ENCODE assay signal across 22 cellular contexts in the genomic region with DNA sequence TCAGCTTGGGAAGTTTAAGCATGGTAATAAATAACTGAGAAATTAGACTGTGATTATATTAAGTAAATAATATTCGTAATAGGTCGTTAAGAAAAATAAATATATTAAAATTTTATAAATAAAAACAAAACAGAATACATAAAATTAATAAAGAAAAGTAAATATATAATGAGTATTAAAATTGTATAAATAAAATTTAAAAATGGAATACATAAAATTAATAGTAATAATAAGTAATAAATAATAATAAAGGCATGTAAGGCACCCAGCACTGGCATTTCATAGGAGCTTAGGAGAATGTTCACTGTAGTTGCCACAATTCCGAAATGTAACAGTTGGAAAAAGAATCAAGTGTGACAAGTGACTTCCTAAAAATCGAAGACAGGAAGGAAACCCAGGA. TPM values are rescaled to one million over a fixed set of nuclear protein-coding genes. Genes with fewer than 3 reads are reported as not detected.
DNase-seq lines count a peak whose midpoint lies in the region; ATAC-seq, FAIRE-seq and TF ChIP-seq lines count a peak whose summit lies in the region.
"Had no signal": no experiment of that assay in that cellular context is flagged by ENCODE, and none has a peak within 500 bp of the region (broad histone marks: within the 10 kb centered on the region; RNA-seq: fewer than 3 reads in every experiment).

No MANE protein-coding gene starts in this region.

- H3K79me2 ChIP-seq in keratinocyte (ENCODE audit: control insufficient read depth, insufficient read depth, low read length) (peaks cover 23% of the 10 kb centered on the region), smooth muscle cell (ENCODE audit: low read depth) (peaks cover 6% of the 10 kb centered on the region)

- H3K9me3 ChIP-seq in keratinocyte (ENCODE audit: control insufficient read depth, low read depth, low read length) (no peaks in the 10 kb centered on the region), smooth muscle cell (replicated peaks; ENCODE audit: low read depth) (no peaks in the 10 kb centered on the region), upper lobe of left lung (no peaks in the 10 kb centered on the region)
- H3K9me3 ChIP-seq: esophagus muscularis mucosa, heart left ventricle, ovary, spleen had no signal

- TF ChIP-seq POLR2A in upper lobe of left lung (IDR thresholded peaks at IDR 0.05) = no peak

- BruUV-seq in Calu3 (replicated peaks; lab: Mats Ljungman, UMichigan) = TSS peak; percentile 44

- peak overlapping the region; percentile 92 for H3K27ac Mint-ChIP-seq in Calu3 (ENCODE audit: unreplicated experiment)
- no peak overlapping the region for H3K27ac Mint-ChIP-seq in osteocyte (ENCODE audit: unreplicated experiment)
- H3K27ac Mint-ChIP-seq: activated CD4-positive, alpha-beta T cell treated with anti-CD3 and anti-CD28 coated beads, Interleukin-2, amount 10 ng/mL, durations not matched to agents 24 days and 14 days; activated naive CD4-positive, alpha-beta T cell treated with anti-CD3 and anti-CD28 coated beads for 36 hours; stimulated activated memory B cell treated with anti-CD40 and anti-IgM and Interleukin-4, amounts not matched to agents 10 μg/mL and 1 μg/mL and 100 μg/mL, for 72 hours had no signal

- H3K9me3 Mint-ChIP-seq in Calu3 (ENCODE audit: low read depth, unreplicated experiment) (no peaks in the 10 kb centered on the region), osteocyte (ENCODE audit: unreplicated experiment) (no peaks in the 10 kb centered on the region)
- H3K9me3 Mint-ChIP-seq: activated CD4-positive, alpha-beta T cell treated with anti-CD3 and anti-CD28 coated beads, Interleukin-2, amount 10 ng/mL, durations not matched to agents 24 days and 14 days; activated naive CD4-positive, alpha-beta T cell treated with anti-CD3 and anti-CD28 coated beads for 36 hours; stimulated activated memory B cell treated with anti-CD40 and anti-IgM and Interleukin-4, amounts not matched to agents 10 μg/mL and 1 μg/mL and 100 μg/mL, for 72 hours had no signal

- no peak for DNase-seq in Calu3
- no peak for DNase-seq in keratinocyte (ENCODE audit: low read depth, low spot score)
- no peak for DNase-seq in smooth muscle cell (lab: John Stamatoyannopoulos, UW; ENCODE audit: unreplicated experiment)
- DNase-seq in upper lobe of left lung = no peak
- DNase-seq in osteocyte (ENCODE audit: extremely low spot score, unreplicated experiment) = no peak
- DNase-seq in C1 segment of cervical spinal cord (lab: John Stamatoyannopoulos, UW) = no peak
- DNase-seq: activated CD4-positive, alpha-beta T cell treated with anti-CD3 and anti-CD28 coated beads, Interleukin-2, amount 10 ng/mL, durations not matched to agents 24 days and 14 days; activated naive CD4-positive, alpha-beta T cell treated with anti-CD3 and anti-CD28 coated beads for 36 hours; activated T-cell treated with anti-CD3 and anti-CD28 coated beads for 4 hours; AML-193; GF-D8; heart left ventricle; midbrain; NCI-H1417 treated with DMSO at 0.1 percent for 48 hours; NCI-H345; ovary; spleen had no signal

- H3K27me3 Mint-ChIP-seq in Calu3 (ENCODE audit: unreplicated experiment) (no peaks in the 10 kb centered on the region), osteocyte (ENCODE audit: unreplicated experiment) (peaks cover 3% of the 10 kb centered on the region)

- no peaks in the 10 kb centered on the region for H3K9me1 ChIP-seq in keratinocyte (ENCODE audit: control insufficient read depth, extremely low read depth, insufficient read depth, low read length)

- peaks cover 4 to 7% of the 10 kb centered on the region in 2 experiments for H3K36me3 ChIP-seq in keratinocyte (ENCODE audit: control insufficient read depth in 2 of 2, extremely low read depth in 1 of 2, insufficient read depth in 2 of 2, low read length in 2 of 2)
- H3K36me3 ChIP-seq in smooth muscle cell (ENCODE audit: low read depth) = no peaks in the 10 kb centered on the region
- peaks cover 0 to 3% (median 0%) of the 10 kb centered on the region in 4 donors for H3K36me3 ChIP-seq in upper lobe of left lung
- H3K36me3 ChIP-seq: esophagus muscularis mucosa, heart left ventricle, ovary, spleen had no signal

- H3K9ac ChIP-seq in keratinocyte (ENCODE audit: control insufficient read depth, extremely low read depth, insufficient read depth, low read length) = no peak overlapping the region
- H3K9ac ChIP-seq in smooth muscle cell (ENCODE audit: low read depth) = no peak overlapping the region

- peaks cover 3% of the 10 kb centered on the region for H3F3A ChIP-seq in smooth muscle cell (ENCODE audit: low read depth)

- peaks cover 24% of the 10 kb centered on the region for H3K4me1 ChIP-seq in keratinocyte (ENCODE audit: control insufficient read depth, extremely low read depth, insufficient read depth, low read length)
- H3K4me1 ChIP-seq in smooth muscle cell (ENCODE audit: low read depth) = peaks cover 17% of the 10 kb centered on the region
- peaks cover 10 to 30% (median 18%) of the 10 kb centered on the region in 4 donors for H3K4me1 ChIP-seq in upper lobe of left lung

- no peak for TF ChIP-seq EP300 in upper lobe of left lung (IDR thresholded peaks at IDR 0.05)

- H3K4me3 Mint-ChIP-seq in Calu3 (ENCODE audit: low read depth, unreplicated experiment) (peak overlapping the region; percentile 58), osteocyte (ENCODE audit: unreplicated experiment) (no peak overlapping the region)
- H3K4me3 Mint-ChIP-seq: activated CD4-positive, alpha-beta T cell treated with anti-CD3 and anti-CD28 coated beads, Interleukin-2, amount 10 ng/mL, durations not matched to agents 24 days and 14 days; activated naive CD4-positive, alpha-beta T cell treated with anti-CD3 and anti-CD28 coated beads for 36 hours; stimulated activated memory B cell treated with anti-CD40 and anti-IgM and Interleukin-4, amounts not matched to agents 10 μg/mL and 1 μg/mL and 100 μg/mL, for 72 hours had no signal

- peak overlapping the region; percentile 87 for H3K27ac ChIP-seq in VCaP
- H3K27ac ChIP-seq in keratinocyte (ENCODE audit: control insufficient read depth, insufficient read depth, low read length) = peak overlapping the region; percentile 63
- H3K27ac ChIP-seq in smooth muscle cell (ENCODE audit: low read depth) = peak overlapping the region; percentile 76
- no peak overlapping the region for H3K27ac ChIP-seq in upper lobe of left lung
- H3K27ac ChIP-seq: ovary, spleen had no signal

- WGBS in smooth muscle cell (ENCODE audit: low lambda C conversion rate) = 88% methylated on average over 4 of the region's 4 CpGs
- 52 to 61% methylated on average over 4 of the region's 4 CpGs for WGBS in upper lobe of left lung, 2 donors

- no peak for FAIRE-seq in keratinocyte (lab: Jason Lieb, UNC)
- FAIRE-seq: GM12892 had no signal

- no peak for ATAC-seq in GM21717 (IDR thresholded peaks at IDR 0.05; ENCODE audit: unreplicated experiment)
- ATAC-seq in upper lobe of left lung (ENCODE audit: low FRiP score in 2 of 2) = no peak
- ATAC-seq: stimulated activated memory B cell treated with anti-CD40 and anti-IgM and Interleukin-4, amounts not matched to agents 10 μg/mL and 1 μg/mL and 100 μg/mL, for 72 hours had no signal

- H3K4me2 ChIP-seq in keratinocyte (ENCODE audit: control insufficient read depth, extremely low read depth, insufficient read depth, low read depth, low read length) (peak overlapping the region; percentile 56), smooth muscle cell (peak overlapping the region; percentile 62)

- no peak overlapping the region for H2AFZ ChIP-seq in keratinocyte (ENCODE audit: control insufficient read depth, low read length)
- H2AFZ ChIP-seq in smooth muscle cell (ENCODE audit: low read depth) = no peak overlapping the region

- dilution Hi-C loops in keratinocyte (cut with MboI; ENCODE audit: extremely low pct_ligation_motif_present, low sequenced_read_pairs) = no loop called here

- intact Hi-C loops in Calu3 (cut with micrococcal nuclease; ENCODE audit: unreplicated experiment) = loop anchor here (2.0 kb wide), 2 partner anchors 22 to 48 kb away; partner anchors contain the start of gene TMEM51

- H3K4me1 Mint-ChIP-seq in Calu3 (ENCODE audit: low read depth, unreplicated experiment) (peaks cover 76% of the 10 kb centered on the region), osteocyte (ENCODE audit: unreplicated experiment) (peaks cover 14% of the 10 kb centered on the region)
- H3K4me1 Mint-ChIP-seq: activated CD4-positive, alpha-beta T cell treated with anti-CD3 and anti-CD28 coated beads, Interleukin-2, amount 10 ng/mL, durations not matched to agents 24 days and 14 days; stimulated activated memory B cell treated with anti-CD40 and anti-IgM and Interleukin-4, amounts not matched to agents 10 μg/mL and 1 μg/mL and 100 μg/mL, for 72 hours had no signal

- H4K20me1 ChIP-seq in keratinocyte (ENCODE audit: control insufficient read depth, extremely low read depth, insufficient read depth, low read length) (peaks cover 8% of the 10 kb centered on the region), smooth muscle cell (ENCODE audit: low read depth) (peaks cover 42% of the 10 kb centered on the region)

- H3K27me3 ChIP-seq in keratinocyte (ENCODE audit: control insufficient read depth, extremely low read depth, insufficient read depth, low read length) = no peaks in the 10 kb centered on the region
- no peaks in the 10 kb centered on the region for H3K27me3 ChIP-seq in smooth muscle cell (ENCODE audit: low read depth)
- no peaks in the 10 kb centered on the region for H3K27me3 ChIP-seq in upper lobe of left lung
- H3K27me3 ChIP-seq: esophagus muscularis mucosa, heart left ventricle, ovary, spleen had no signal

- H3K36me3 Mint-ChIP-seq in Calu3 (ENCODE audit: insufficient read depth, unreplicated experiment) = peaks cover 59% of the 10 kb centered on the region
- H3K36me3 Mint-ChIP-seq in osteocyte (ENCODE audit: unreplicated experiment) = no peaks in the 10 kb centered on the region
- H3K36me3 Mint-ChIP-seq: stimulated activated memory B cell treated with anti-CD40 and anti-IgM and Interleukin-4, amounts not matched to agents 10 μg/mL and 1 μg/mL and 100 μg/mL, for 72 hours had no signal

- CTCF ChIA-PET in Calu3 (lab: Charles Lee) = interaction anchor here (1.3 to 2.5 kb wide), 3 partner anchors 12 to 49 kb away, joined by 5 to 19 read pairs (median 14); partner anchors contain the start of gene TMEM51

- no peak overlapping the region for H3K4me3 ChIP-seq in keratinocyte (ENCODE audit: control insufficient read depth in 2 of 3, extremely low read depth in 1 of 3, insufficient read depth in 2 of 3, low read depth in 1 of 3, low read length in 3 of 3)
- H3K4me3 ChIP-seq in smooth muscle cell = no peak overlapping the region
- no peak overlapping the region for H3K4me3 ChIP-seq in upper lobe of left lung
- H3K4me3 ChIP-seq: esophagus muscularis mucosa, heart left ventricle, ovary, spleen had no signal

- no peak for TF ChIP-seq CTCF in Calu3 (IDR thresholded peaks at IDR 0.05; ENCODE audit: unreplicated experiment)
- no peak for TF ChIP-seq CTCF in VCaP (conservative IDR thresholded peaks at IDR 0.05)
- no peak for TF ChIP-seq CTCF in keratinocyte (optimal IDR thresholded peaks at IDR 0.05 in 1 of 3, IDR thresholded peaks at IDR 0.05 in 1 of 3, conservative IDR thresholded peaks at IDR 0.05 in 1 of 3; ENCODE audit: extremely low read depth in 1 of 3, insufficient read depth in 2 of 3, low read length in 3 of 3)
- TF ChIP-seq CTCF in smooth muscle cell (IDR thresholded peaks at IDR 0.05; ENCODE audit: borderline replicate concordance, insufficient read depth, poor library complexity, severe bottlenecking) = no peak
- TF ChIP-seq CTCF in upper lobe of left lung (IDR thresholded peaks at IDR 0.05) = no peak
- TF ChIP-seq CTCF in osteocyte (IDR thresholded peaks at IDR 0.05) = no peak

RNA-seq across cellular contexts. Expression of gene FHAD1, which starts 45.8 kb away (rescaled TPM):
- total RNA-seq in Calu3 (2022) = 0.98 and 2.7 TPM in 2 replicates
- 0.09 to 0.18 TPM (median 0.12 TPM) in 3 replicates for polyA plus RNA-seq in keratinocyte
- polyA plus RNA-seq in keratinocyte (2011; ENCODE audit: low read depth) = not detected
- polyA plus RNA-seq in keratinocyte (2011; cell fraction: cytosol; rRNA removed) = 0.09 and 0.10 TPM in 2 replicates
- 0.11 and 0.16 TPM in 2 replicates for polyA plus RNA-seq in keratinocyte (2011; cell fraction: nucleus; rRNA removed)
- 0.14 TPM in 1 of 2 replicates, not detected in the other for polyA plus RNA-seq in keratinocyte (2012; ENCODE audit: low replicate concordance)
- 0.10 TPM in 1 of 3 replicates, not detected in the others for polyA minus RNA-seq in keratinocyte
- polyA minus RNA-seq in keratinocyte (2011; cell fraction: cytosol; rRNA and poly(A)+ RNA removed) = not detected
- polyA minus RNA-seq in keratinocyte (2011; cell fraction: nucleus; rRNA and poly(A)+ RNA removed) = not detected in 2 replicates
- 0.31 TPM in 1 of 2 replicates, not detected in the other for total RNA-seq in smooth muscle cell
- 0.33 and 0.48 TPM in 2 replicates for polyA plus RNA-seq in smooth muscle cell
- total RNA-seq in upper lobe of left lung = 10 to 100 TPM in 4 of 6 donors, 1 to 10 TPM in 2; 2.0 to 45.8 (median 12.5) TPM
- not detected in 2 replicates for total RNA-seq in osteocyte
- total RNA-seq: activated CD4-positive, alpha-beta T cell treated with anti-CD3 and anti-CD28 coated beads, Interleukin-2, amount 10 ng/mL, durations not matched to agents 24 days and 14 days had no signal

RNA-seq across cellular contexts. Expression of gene TMEM51, which starts 47.7 kb away (rescaled TPM):
- total RNA-seq in Calu3 (2022) (43.6 and 47.6 TPM in 2 replicates), smooth muscle cell (9.5 and 9.8 TPM in 2 replicates), upper lobe of left lung (10 to 100 TPM in 4 of 6 donors, 1 to 10 TPM in 2; 6.3 to 22.4 (median 14.6) TPM), osteocyte (0.81 and 0.86 TPM in 2 replicates)
- polyA plus RNA-seq in keratinocyte (12.9 to 17.6 TPM (median 14.5 TPM) in 3 replicates), smooth muscle cell (10.4 and 14.8 TPM in 2 replicates)
- polyA plus RNA-seq in keratinocyte (2011; ENCODE audit: low read depth) = 7.1 TPM
- polyA plus RNA-seq in keratinocyte (2011; cell fraction: cytosol; rRNA removed) = 8.6 and 10.9 TPM in 2 replicates
- 32.1 and 32.9 TPM in 2 replicates for polyA plus RNA-seq in keratinocyte (2011; cell fraction: nucleus; rRNA removed)
- polyA plus RNA-seq in keratinocyte (2012; ENCODE audit: low replicate concordance) = 13.7 and 16.0 TPM in 2 replicates
- 5.4 to 6.7 TPM (median 5.5 TPM) in 3 replicates for polyA minus RNA-seq in keratinocyte
- polyA minus RNA-seq in keratinocyte (2011; cell fraction: cytosol; rRNA and poly(A)+ RNA removed) = 11.5 TPM
- polyA minus RNA-seq in keratinocyte (2011; cell fraction: nucleus; rRNA and poly(A)+ RNA removed) = 12.0 and 13.7 TPM in 2 replicates

Comparison
In these comparisons a context has a peak if more than half of its experiments do, and no peak if none do; other contexts are left out.
1. H3K27ac ChIP-seq: peak in VCaP (single experiment), keratinocyte (single experiment) and smooth muscle cell (single experiment); none in upper lobe of left lung (0 of 4).